In the genomic region with DNA sequence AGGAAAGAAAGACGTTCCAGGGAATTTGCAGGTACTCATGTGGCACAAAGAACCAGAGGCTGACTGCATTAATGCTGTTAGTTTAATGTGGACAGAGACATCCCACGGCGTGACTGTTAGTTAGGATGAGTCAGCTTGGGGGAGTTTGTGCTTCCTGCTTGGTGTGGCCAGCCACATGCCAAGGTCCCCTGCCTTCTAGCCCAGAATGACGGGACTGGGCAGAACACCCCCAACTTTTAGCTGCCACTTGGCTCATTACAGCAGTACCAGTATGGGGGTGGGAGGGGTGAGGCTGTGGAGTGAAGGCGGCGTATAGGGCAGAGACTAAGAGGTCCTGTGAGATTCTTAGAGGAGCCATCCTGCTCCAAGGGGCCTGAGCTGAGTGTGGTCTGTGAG, we compare ENCODE assay signal across 8 cellular contexts. TPM values are rescaled to one million over a fixed set of nuclear protein-coding genes. Genes with fewer than 3 reads are reported as not detected.
A peak's percentile ranks its signal among the peaks of the same experiment; 100 is the strongest.
DNase-seq lines count a peak whose midpoint lies in the region; ATAC-seq, FAIRE-seq and TF ChIP-seq lines count a peak whose summit lies in the region.
"Had no signal": no experiment of that assay in that cellular context is flagged by ENCODE, and none has a peak within 500 bp of the region (broad histone marks: within the 10 kb centered on the region; RNA-seq: fewer than 3 reads in every experiment).

No MANE protein-coding gene starts in this region.

- 43 to 75% methylated on average over 1 to 4 of the region's 6 CpGs for WGBS in gastroesophageal sphincter (ENCODE audit: low coverage in 1 of 2), 2 donors

- POLR2A ChIA-PET in activated CD4-positive, alpha-beta T cell treated with anti-CD3 and anti-CD28 coated beads, Interleukin-2, amount 10 ng/mL, durations not matched to agents 7 days and 5 days (lab: Charles Lee), result no interaction called here

- H3K27ac ChIP-seq in gastroesophageal sphincter, result no peak overlapping the region

- H3K9me3 Mint-ChIP-seq in osteocyte (ENCODE audit: unreplicated experiment), result no peaks in the 10 kb centered on the region
- H3K9me3 Mint-ChIP-seq in activated CD4-positive, alpha-beta T cell treated with anti-CD3 and anti-CD28 coated beads, Interleukin-2, amount 10 ng/mL, durations not matched to agents 7 days and 5 days, result no peaks in the 10 kb centered on the region

- ATAC-seq in gastroesophageal sphincter, result no peak
- ATAC-seq: Panc1 had no signal

- peaks cover 20% of the 10 kb centered on the region for H3K4me1 Mint-ChIP-seq in osteocyte (ENCODE audit: unreplicated experiment)
- peaks cover under 1% of the 10 kb centered on the region for H3K4me1 Mint-ChIP-seq in activated CD4-positive, alpha-beta T cell treated with anti-CD3 and anti-CD28 coated beads, Interleukin-2, amount 10 ng/mL, durations not matched to agents 7 days and 5 days

- DNase-seq in GM03348 (ENCODE audit: low spot score) (peak; percentile 76), MV-4-11 (lab: John Stamatoyannopoulos, UW) (peak; percentile 75), bronchial epithelial cell (ENCODE audit: low read depth) (peak; percentile 70), osteocyte (ENCODE audit: extremely low spot score, unreplicated experiment) (no peak), globus pallidus (ENCODE audit: low spot score) (no peak)
- no peak for DNase-seq in activated CD4-positive, alpha-beta T cell treated with anti-CD3 and anti-CD28 coated beads, Interleukin-2, amount 10 ng/mL, durations not matched to agents 7 days and 5 days

- H3K4me3 ChIP-seq in bronchial epithelial cell (ENCODE audit: low read depth, low read length) (no peak overlapping the region), gastroesophageal sphincter (no peak overlapping the region)

- H3K27me3 ChIP-seq in bronchial epithelial cell (ENCODE audit: control insufficient read depth, insufficient read depth, low read length), result no peaks in the 10 kb centered on the region
- H3K27me3 ChIP-seq in gastroesophageal sphincter, result no peaks in the 10 kb centered on the region

- H3K36me3 ChIP-seq in bronchial epithelial cell (ENCODE audit: control insufficient read depth, insufficient read depth, low read length) (peaks cover 27% of the 10 kb centered on the region), gastroesophageal sphincter (peaks cover 0 to 80% of the 10 kb centered on the region in 2 donors)

- no peak overlapping the region for H3K4me3 Mint-ChIP-seq in osteocyte (ENCODE audit: unreplicated experiment)
- no peak overlapping the region for H3K4me3 Mint-ChIP-seq in activated CD4-positive, alpha-beta T cell treated with anti-CD3 and anti-CD28 coated beads, Interleukin-2, amount 10 ng/mL, durations not matched to agents 7 days and 5 days

- no peaks in the 10 kb centered on the region for H3K4me1 ChIP-seq in gastroesophageal sphincter

- TF ChIP-seq CTCF in bronchial epithelial cell (IDR thresholded peaks at IDR 0.05; ENCODE audit: insufficient read depth, low read length, severe bottlenecking) (no peak), osteocyte (IDR thresholded peaks at IDR 0.05) (no peak), gastroesophageal sphincter (IDR thresholded peaks at IDR 0.05) (no peak)

- H3K9me3 ChIP-seq in gastroesophageal sphincter, result no peaks in the 10 kb centered on the region

- TF ChIP-seq EP300 in gastroesophageal sphincter (IDR thresholded peaks at IDR 0.05), result no peak

- H3K36me3 Mint-ChIP-seq in osteocyte (ENCODE audit: unreplicated experiment), result peaks cover 46% of the 10 kb centered on the region
- peaks cover 32% of the 10 kb centered on the region for H3K36me3 Mint-ChIP-seq in activated CD4-positive, alpha-beta T cell treated with anti-CD3 and anti-CD28 coated beads, Interleukin-2, amount 10 ng/mL, durations not matched to agents 7 days and 5 days (ENCODE audit: low read depth)

- no peak for TF ChIP-seq POLR2A in gastroesophageal sphincter (IDR thresholded peaks at IDR 0.05)

- no peaks in the 10 kb centered on the region for H3K27me3 Mint-ChIP-seq in osteocyte (ENCODE audit: unreplicated experiment)
- no peaks in the 10 kb centered on the region for H3K27me3 Mint-ChIP-seq in activated CD4-positive, alpha-beta T cell treated with anti-CD3 and anti-CD28 coated beads, Interleukin-2, amount 10 ng/mL, durations not matched to agents 7 days and 5 days

- peak overlapping the region; percentile 82 for H3K27ac Mint-ChIP-seq in osteocyte (ENCODE audit: unreplicated experiment)
- H3K27ac Mint-ChIP-seq in activated CD4-positive, alpha-beta T cell treated with anti-CD3 and anti-CD28 coated beads, Interleukin-2, amount 10 ng/mL, durations not matched to agents 7 days and 5 days, result no peak overlapping the region

- no peak for FAIRE-seq in bronchial epithelial cell (lab: Jason Lieb, UNC)

- CTCF ChIA-PET in activated CD4-positive, alpha-beta T cell treated with anti-CD3 and anti-CD28 coated beads, Interleukin-2, amount 10 ng/mL, durations not matched to agents 7 days and 5 days (lab: Charles Lee), result interaction anchor here (2.5 to 3.8 kb wide), 2 partner anchors 12 to 19 kb away, joined by 7 to 17 read pairs; no protein-coding TSS in a partner anchor

RNA-seq across cellular contexts. Expression of a gene that starts 33.1 kb away (rescaled TPM):
- total RNA-seq in bronchial epithelial cell, result not detected in 2 replicates
- total RNA-seq in osteocyte, result 1.1 and 1.2 TPM in 2 replicates
- total RNA-seq in gastroesophageal sphincter, result 10 to 100 TPM; 12.3 to 58.0 (median 35.2) TPM
- under 1 TPM; 0.08 to 0.15 TPM for total RNA-seq in activated CD4-positive, alpha-beta T cell treated with anti-CD3 and anti-CD28 coated beads, Interleukin-2, amount 10 ng/mL, durations not matched to agents 7 days and 5 days

RNA-seq across cellular contexts. Expression of a gene that starts 52.7 kb away (rescaled TPM):
- total RNA-seq in bronchial epithelial cell (21.9 and 22.9 TPM in 2 replicates), osteocyte (54.6 and 58.6 TPM in 2 replicates), gastroesophageal sphincter (10 to 100 TPM; 21.8 to 30.2 (median 24.2) TPM)
- 10 to 100 TPM; 29.4 to 31.7 TPM for total RNA-seq in activated CD4-positive, alpha-beta T cell treated with anti-CD3 and anti-CD28 coated beads, Interleukin-2, amount 10 ng/mL, durations not matched to agents 7 days and 5 days

RNA-seq across cellular contexts. Expression of a gene that starts 52.8 kb away (rescaled TPM):
- 5.8 and 6.8 TPM in 2 replicates for total RNA-seq in bronchial epithelial cell
- total RNA-seq in osteocyte, result 5.6 and 5.9 TPM in 2 replicates
- 1 to 10 TPM; 2.4 to 5.1 (median 3.8) TPM for total RNA-seq in gastroesophageal sphincter
- 1 to 10 TPM; 2.1 to 2.2 TPM for total RNA-seq in activated CD4-positive, alpha-beta T cell treated with anti-CD3 and anti-CD28 coated beads, Interleukin-2, amount 10 ng/mL, durations not matched to agents 7 days and 5 days

Comparison
In these comparisons a context has a peak if more than half of its experiments do, and no peak if none do; other contexts are left out.
1. DNase-seq: peak in GM03348 (single experiment), MV-4-11 (single experiment) and bronchial epithelial cell (single experiment); none in osteocyte (single experiment), globus pallidus (single experiment) and activated CD4-positive, alpha-beta T cell treated with anti-CD3 and anti-CD28 coated beads, Interleukin-2, amount 10 ng/mL, durations not matched to agents 7 days and 5 days (single experiment).